9 cellular contexts compared by ENCODE assay signal in genomic region chr12:53481957-53482586, GRCh38. TPM values are rescaled to one million over a fixed set of nuclear protein-coding genes. Genes with fewer than 3 reads are reported as not detected.
DNase-seq lines count a peak whose midpoint lies in the region; ATAC-seq and TF ChIP-seq lines count a peak whose summit lies in the region.
"Had no signal": no experiment of that assay in that cellular context is flagged by ENCODE, and none has a peak within 500 bp of the region (broad histone marks: within the 10 kb centered on the region; RNA-seq: fewer than 3 reads in every experiment).

No MANE protein-coding gene starts in this region.

- DNase-seq in DMS53 (lab: John Stamatoyannopoulos, UW) (peak; percentile 55), DMS53 treated with DMSO at 0.1 percent for 48 hours (lab: John Stamatoyannopoulos, UW; ENCODE audit: unreplicated experiment) (no peak), NB4 (ENCODE audit: low read depth) (peak; percentile 55), psoas muscle (no peak), mucosa of descending colon (no peak)

- H3K27ac ChIP-seq in cingulate gyrus (ENCODE audit: low read depth, low read length) = peak overlapping the region; percentile 19
- no peak overlapping the region for H3K27ac ChIP-seq in psoas muscle

- ATAC-seq in psoas muscle (peak in 2 of 4 donors; percentile 9 to 15), GM19324 (IDR thresholded peaks at IDR 0.05; ENCODE audit: low FRiP score, unreplicated experiment) (no peak), GM18861 (IDR thresholded peaks at IDR 0.05; ENCODE audit: unreplicated experiment) (no peak), mucosa of descending colon (no peak)

- intact Hi-C loops in psoas muscle (cut with DNase I) (no loop called here), mucosa of descending colon (cut with DNase I, micrococcal nuclease) (no loop called here)

- peaks cover under 1 to 91% of the 10 kb centered on the region in 2 donors for H3K36me3 ChIP-seq in psoas muscle (ENCODE audit: insufficient read depth in 1 of 2, low read depth in 1 of 2)
- no peaks in the 10 kb centered on the region for H3K36me3 ChIP-seq in mucosa of descending colon (ENCODE audit: low read depth)

- H3K4me3 ChIP-seq in NB4 (ENCODE audit: low read depth, low read length) (no peak overlapping the region), psoas muscle (no peak overlapping the region), mucosa of descending colon (no peak overlapping the region)

- peak; percentile 2 for TF ChIP-seq POLR2A in NB4 (IDR thresholded peaks at IDR 0.05; ENCODE audit: extremely low read depth, insufficient read length)

- H3K9me3 ChIP-seq in psoas muscle (no peaks in the 10 kb centered on the region), mucosa of descending colon (no peaks in the 10 kb centered on the region)

- TF ChIP-seq CTCF in NB4 (IDR thresholded peaks at IDR 0.05; ENCODE audit: low read depth, low read length) = peak; percentile 25
- TF ChIP-seq CTCF in psoas muscle (IDR thresholded peaks at IDR 0.05) = peak; percentile 10
- no peak for TF ChIP-seq CTCF in mucosa of descending colon (IDR thresholded peaks at IDR 0.05)

- WGBS in psoas muscle, 3 donors = 52 to 72% (median 54%) methylated on average over 7 to 8 of the region's 8 CpGs

- H3K4me1 ChIP-seq in psoas muscle = peaks cover 19% of the 10 kb centered on the region
- peaks cover 13% of the 10 kb centered on the region for H3K4me1 ChIP-seq in mucosa of descending colon (ENCODE audit: low read depth)

- H3K27me3 ChIP-seq in psoas muscle (ENCODE audit: insufficient read depth in 3 of 3, low read length in 2 of 3) = no peaks in the 10 kb centered on the region

RNA-seq across cellular contexts. Expression of gene MAP3K12, which starts 17.2 kb away (rescaled TPM):
- total RNA-seq in psoas muscle (1 to 10 TPM; 1.9 to 2.9 (median 2.3) TPM), mucosa of descending colon (10 to 100 TPM in 1 of 3 donors, 1 to 10 TPM in 2; 3.2 to 18.8 (median 8.9) TPM)
- polyA plus RNA-seq in psoas muscle = 1 to 10 TPM; 2.3 to 3.1 (median 3.0) TPM

RNA-seq across cellular contexts. Expression of gene TARBP2, which starts 19.0 kb away (rescaled TPM):
- total RNA-seq in psoas muscle (10 to 100 TPM in 2 of 4 donors, 1 to 10 TPM in 2; 7.6 to 10.8 (median 10.4) TPM), mucosa of descending colon (10 to 100 TPM; 22.9 to 26.8 (median 25.1) TPM)
- polyA plus RNA-seq in psoas muscle = 10 to 100 TPM; 10.2 to 23.3 (median 21.2) TPM

RNA-seq across cellular contexts. Expression of gene NPFF, which starts 25.2 kb away (rescaled TPM):
- not detected for total RNA-seq in psoas muscle
- not detected for polyA plus RNA-seq in psoas muscle
- total RNA-seq in mucosa of descending colon = not detected
- total RNA-seq: T-helper 2 cell treated with Interferon-gamma antibody and Interleukin-4, amounts not matched to agents 100 ng/mL and 5 ng/mL, for 36 hours had no signal

RNA-seq across cellular contexts. Expression of gene PCBP2, which starts 30.2 kb away (rescaled TPM):
- 100 to 1,000 TPM; 354 to 507 (median 439) TPM for total RNA-seq in psoas muscle
- 100 to 1,000 TPM; 254 to 469 (median 365) TPM for polyA plus RNA-seq in psoas muscle
- total RNA-seq in mucosa of descending colon = 100 to 1,000 TPM; 584 to 701 (median 615) TPM

RNA-seq across cellular contexts. Expression of gene PRR13, which starts 40.5 kb away (rescaled TPM):
- total RNA-seq in psoas muscle (10 to 100 TPM; 45.2 to 85.0 (median 62.6) TPM), mucosa of descending colon (100 to 1,000 TPM; 283 to 581 (median 528) TPM)
- polyA plus RNA-seq in psoas muscle = 100 to 1,000 TPM in 1 of 3 donors, 10 to 100 TPM in 2; 65.6 to 136 (median 82.0) TPM

Comparison
In these comparisons a context has a peak if more than half of its experiments do, and no peak if none do; other contexts are left out.
1. DNase-seq: peak in DMS53 (single experiment) and NB4 (single experiment); none in DMS53 treated with DMSO at 0.1 percent for 48 hours (single experiment), psoas muscle (0 of 2) and mucosa of descending colon (0 of 3).